Comparison of ENCODE assay signal across 1 cellular context in the genomic region with DNA sequence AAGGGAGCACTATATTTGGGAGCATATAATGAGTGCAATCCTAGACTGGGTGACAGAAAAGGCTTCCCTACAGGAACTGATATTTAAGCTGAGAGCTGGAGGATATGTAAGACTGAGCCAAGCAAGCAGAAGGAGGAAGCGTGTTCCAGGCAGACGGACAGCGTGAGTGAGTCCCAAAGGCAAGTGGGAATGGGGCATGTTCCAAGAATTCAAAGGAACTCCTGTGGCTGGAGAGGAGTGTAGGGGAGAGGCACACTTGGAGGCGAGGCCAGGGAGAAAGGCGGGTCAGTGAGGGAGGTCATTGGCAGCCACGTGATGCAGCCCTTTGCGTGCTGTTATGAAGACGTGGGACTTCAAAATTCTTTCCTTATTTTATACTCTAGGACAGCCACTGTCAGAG.
TF ChIP-seq lines count a peak whose summit lies in the region.

No MANE protein-coding gene starts in this region.

TF ChIP-seq in HepG2, 621 proteins besides CTCF, POLR2A, EP300 and RAD21:
- TF ChIP-seq ARNTL (CRISPR knock-in tag; IDR thresholded peaks at IDR 0.05) = no peak
TF ChIP-seq in HepG2: peak in this region for 0.
